8 cellular contexts compared by ENCODE assay signal in the genomic region with DNA sequence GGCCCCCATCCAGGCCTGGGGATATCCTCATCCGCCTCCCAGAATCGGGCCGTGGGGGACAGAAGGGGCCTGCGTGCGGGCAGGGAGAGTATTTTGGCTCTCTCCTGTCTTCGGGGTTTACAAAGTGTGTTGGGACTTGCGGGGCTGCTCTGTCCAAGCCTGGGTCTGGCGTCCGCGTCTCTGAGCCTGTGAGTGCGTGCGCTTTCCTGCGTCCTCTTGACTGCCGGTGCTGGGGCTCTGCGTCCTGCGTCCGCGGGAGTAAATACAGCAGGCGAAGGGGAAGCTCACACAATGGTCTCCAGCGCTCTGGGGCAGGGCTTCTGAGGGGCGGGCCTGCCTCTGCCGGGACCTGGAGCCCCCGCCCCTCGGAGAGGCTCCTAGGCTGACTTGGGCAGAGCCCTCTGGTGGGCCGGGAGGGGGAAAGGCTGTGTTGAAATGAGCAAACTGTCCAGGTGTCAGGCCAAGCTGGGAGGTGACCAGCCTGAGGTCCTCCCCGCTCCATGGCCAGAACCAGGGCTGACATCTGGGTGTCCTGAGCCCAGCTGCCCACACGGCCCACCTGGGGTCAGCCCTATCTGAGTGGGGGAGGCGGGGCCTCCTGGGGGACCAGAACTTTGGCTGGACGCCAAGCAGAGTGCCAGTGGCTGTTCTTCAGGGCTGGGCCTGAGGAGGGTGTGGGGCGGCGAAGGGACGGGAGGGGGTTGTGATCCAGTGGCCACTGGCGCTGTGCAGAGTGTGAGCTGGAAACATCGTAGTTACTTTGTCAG.
DNase-seq lines count a peak whose midpoint lies in the region; ATAC-seq and TF ChIP-seq lines count a peak whose summit lies in the region.

No MANE protein-coding gene starts in this region.

- 34% methylated on average over 10 of the region's 34 CpGs for WGBS in suprapubic skin

- H4K20me1 ChIP-seq in OCI-LY1 (ENCODE audit: insufficient read depth, low read length): no peaks in the 10 kb centered on the region

- peak overlapping the region; percentile 79 for H3K27ac Mint-ChIP-seq in activated naive CD4-positive, alpha-beta T cell treated with anti-CD3 and anti-CD28 coated beads for 36 hours
- H3K27ac Mint-ChIP-seq in neural crest cell (ENCODE audit: unreplicated experiment): peak overlapping the region; percentile 95

- DNase-seq in activated naive CD4-positive, alpha-beta T cell treated with anti-CD3 and anti-CD28 coated beads for 36 hours: peak; percentile 70
- DNase-seq in foreskin fibroblast (peak; percentile 87 to 95), neural crest cell (ENCODE audit: low read depth, low spot score) (peak; percentile 73), suprapubic skin (ENCODE audit: low spot score in 2 of 2) (peak; percentile 91 to 93)

- H3K9ac ChIP-seq in OCI-LY1 (ENCODE audit: low read length): peak overlapping the region; percentile 42; the same call in 1 of the 2 replicates

- no peak overlapping the region for H3K27ac ChIP-seq in OCI-LY1 (ENCODE audit: low read depth, low read length, poor library complexity, severe bottlenecking)
- H3K27ac ChIP-seq in suprapubic skin: peak overlapping the region; percentile 97

- peak overlapping the region; percentile 66 for H3K4me2 ChIP-seq in OCI-LY1 (ENCODE audit: low read length)

- CTCF ChIA-PET in activated naive CD4-positive, alpha-beta T cell treated with anti-CD3 and anti-CD28 coated beads for 36 hours (lab: Charles Lee): interaction anchor here (0.6 to 3.0 kb wide), 8 partner anchors 15 to 333 kb away, joined by 3 to 24 read pairs (median 4); no protein-coding TSS in a partner anchor

- no peaks in the 10 kb centered on the region for H3K36me3 ChIP-seq in OCI-LY1 (ENCODE audit: insufficient read depth, low read length)
- H3K36me3 ChIP-seq in suprapubic skin: no peaks in the 10 kb centered on the region

- H3K79me2 ChIP-seq in OCI-LY1 (ENCODE audit: insufficient read depth, low read length): no peaks in the 10 kb centered on the region

- TF ChIP-seq CTCF in OCI-LY1 (IDR thresholded peaks at IDR 0.05; ENCODE audit: low read length) (no peak), foreskin fibroblast (IDR thresholded peaks at IDR 0.05; ENCODE audit: low read depth, low read length) (peak; percentile 41), neural crest cell (conservative IDR thresholded peaks at IDR 0.05) (peak; percentile 52), suprapubic skin (IDR thresholded peaks at IDR 0.05) (peak; percentile 6 to 34)

- H3K4me3 ChIP-seq in OCI-LY1 (ENCODE audit: low read depth, low read length, poor library complexity, severe bottlenecking) (peak overlapping the region; percentile 54), foreskin fibroblast (ENCODE audit: low read depth in 1 of 2, low read length in 2 of 2) (peak overlapping the region; percentile 64 to 93), suprapubic skin (peak overlapping the region; percentile 86)

- intact Hi-C loops in activated naive CD4-positive, alpha-beta T cell treated with anti-CD3 and anti-CD28 coated beads for 36 hours (cut with micrococcal nuclease): loop anchor here (1.0 to 5.0 kb wide), 3 partner anchors 15 to 92 kb away; no protein-coding TSS in a partner anchor

- H3K27me3 Mint-ChIP-seq in activated naive CD4-positive, alpha-beta T cell treated with anti-CD3 and anti-CD28 coated beads for 36 hours (ENCODE audit: low read depth): no peaks in the 10 kb centered on the region
- H3K27me3 Mint-ChIP-seq in neural crest cell (ENCODE audit: low read depth): peaks cover 2% of the 10 kb centered on the region

- peaks cover 69% of the 10 kb centered on the region for H3K4me1 Mint-ChIP-seq in activated naive CD4-positive, alpha-beta T cell treated with anti-CD3 and anti-CD28 coated beads for 36 hours (ENCODE audit: low read depth)
- H3K4me1 Mint-ChIP-seq in neural crest cell: peaks cover 72% of the 10 kb centered on the region

- ATAC-seq in GM18511 (IDR thresholded peaks at IDR 0.05; ENCODE audit: unreplicated experiment) (peak; percentile 52), GM21447 (IDR thresholded peaks at IDR 0.05; ENCODE audit: unreplicated experiment) (no peak), HG03342 (IDR thresholded peaks at IDR 0.05; ENCODE audit: unreplicated experiment) (no peak)

- no peak for TF ChIP-seq EP300 in suprapubic skin (IDR thresholded peaks at IDR 0.05)

- H3K9me3 ChIP-seq in OCI-LY1 (ENCODE audit: low read length) (no peaks in the 10 kb centered on the region), suprapubic skin (no peaks in the 10 kb centered on the region)

- H3K27me3 ChIP-seq in OCI-LY1 (ENCODE audit: insufficient read depth, low read length): peaks cover 9% of the 10 kb centered on the region; the same call in 1 of the 2 replicates
- H3K27me3 ChIP-seq in suprapubic skin: no peaks in the 10 kb centered on the region

- TF ChIP-seq POLR2A in suprapubic skin (IDR thresholded peaks at IDR 0.05): peak in 1 of 2 donors; percentile 60

- H3K4me3 Mint-ChIP-seq in activated naive CD4-positive, alpha-beta T cell treated with anti-CD3 and anti-CD28 coated beads for 36 hours: peak overlapping the region; percentile 90
- peak overlapping the region; percentile 100 for H3K4me3 Mint-ChIP-seq in neural crest cell

- peaks cover 2% of the 10 kb centered on the region for H3K36me3 Mint-ChIP-seq in activated naive CD4-positive, alpha-beta T cell treated with anti-CD3 and anti-CD28 coated beads for 36 hours (ENCODE audit: low read depth)
- peaks cover 2% of the 10 kb centered on the region for H3K36me3 Mint-ChIP-seq in neural crest cell (ENCODE audit: low read depth)

- H3K9me3 Mint-ChIP-seq in activated naive CD4-positive, alpha-beta T cell treated with anti-CD3 and anti-CD28 coated beads for 36 hours: no peaks in the 10 kb centered on the region
- H3K9me3 Mint-ChIP-seq in neural crest cell: no peaks in the 10 kb centered on the region

- H3K9me2 ChIP-seq in OCI-LY1 (ENCODE audit: low read depth, low read length): no peaks in the 10 kb centered on the region

- H2AFZ ChIP-seq in OCI-LY1 (ENCODE audit: low read length): no peak overlapping the region

- H3F3A ChIP-seq in OCI-LY1 (ENCODE audit: insufficient read depth, low read length): no peaks in the 10 kb centered on the region

- H3K4me1 ChIP-seq in OCI-LY1 (ENCODE audit: insufficient read depth, low read length, severe bottlenecking) (peaks cover 42% of the 10 kb centered on the region), suprapubic skin (peaks cover 94% of the 10 kb centered on the region)
